In the genomic region with DNA sequence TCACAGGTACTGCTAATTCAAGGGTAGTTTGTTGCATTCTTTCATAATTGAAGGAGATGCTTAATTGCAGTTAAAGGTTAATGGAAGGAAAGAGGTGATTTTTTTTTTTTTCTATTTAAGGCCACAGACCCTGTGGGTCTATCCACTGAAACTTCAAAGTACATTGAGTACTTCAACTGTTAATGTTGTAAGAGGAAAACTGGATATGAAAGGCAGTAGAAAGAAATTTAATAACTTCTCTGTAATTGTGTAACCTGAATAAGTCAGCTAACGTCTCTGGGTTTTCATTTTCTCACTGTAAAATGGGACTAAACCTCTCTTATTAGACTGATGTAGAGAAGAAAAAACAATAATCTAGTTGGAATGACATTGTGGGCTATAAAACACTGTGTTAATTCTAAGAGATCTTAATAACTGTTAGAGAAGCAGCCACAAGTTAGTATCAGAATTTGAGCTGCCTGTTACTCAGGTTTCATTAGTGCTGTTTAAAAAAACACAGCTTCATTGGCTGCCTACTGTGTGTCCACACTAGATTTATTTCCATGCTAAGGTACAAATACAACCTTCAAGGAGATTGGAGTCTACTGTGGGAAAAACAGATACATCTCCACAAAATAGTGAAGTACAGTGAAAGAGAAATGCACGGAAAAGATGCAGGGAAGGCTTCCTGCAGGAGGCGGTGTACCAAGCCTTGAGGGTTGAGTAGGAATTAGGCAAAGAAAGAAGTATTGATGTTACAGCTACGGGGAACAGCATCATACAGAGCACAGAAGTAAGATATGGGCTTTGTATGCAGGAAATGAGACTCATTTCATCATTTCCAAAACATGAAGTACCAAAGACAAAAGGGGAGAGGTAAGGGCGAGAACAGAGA, we compare ENCODE assay signal across 33 cellular contexts.
"Had no signal": no experiment of that assay in that cellular context is flagged by ENCODE, and none has a peak within 500 bp of the region (broad histone marks: within the 10 kb centered on the region; RNA-seq: fewer than 3 reads in every experiment).

No MANE protein-coding gene starts in this region.

- H3K36me3 Mint-ChIP-seq: activated CD4-positive, alpha-beta memory T cell treated with anti-CD3 and anti-CD28 coated beads for 36 hours; activated CD8-positive, alpha-beta memory T cell treated with anti-CD3 and anti-CD28 coated beads, Interleukin-2, amount 10 ng/mL, durations not matched to agents 7 days and 5 days had no signal

- H3K27ac ChIP-seq: adrenal gland, body of pancreas, epithelial cell of prostate, heart left ventricle, WERI-Rb-1 had no signal

- ATAC-seq: activated CD4-positive, alpha-beta T cell treated with anti-CD3 and anti-CD28 coated beads for 36 hours; activated CD8-positive, alpha-beta memory T cell treated with anti-CD3 and anti-CD28 coated beads, Interleukin-2, amount 10 ng/mL, durations not matched to agents 7 days and 5 days; activated CD8-positive, alpha-beta T cell treated with anti-CD3 and anti-CD28 coated beads, Interleukin-2, amount 10 ng/mL, durations not matched to agents 7 days and 5 days; activated naive CD8-positive, alpha-beta T cell treated with anti-CD3 and anti-CD28 coated beads, Interleukin-2, amount 50 U/mL, for 24 hours; body of pancreas; effector memory CD8-positive, alpha-beta T cell; heart left ventricle had no signal

- H3K27ac Mint-ChIP-seq: activated CD4-positive, alpha-beta memory T cell treated with anti-CD3 and anti-CD28 coated beads for 36 hours; activated CD4-positive, alpha-beta T cell treated with anti-CD3 and anti-CD28 coated beads for 36 hours; activated CD4-positive, alpha-beta T cell treated with anti-CD3 and anti-CD28 coated beads, Interleukin-2, amount 10 ng/mL, durations not matched to agents 24 days and 14 days; activated CD8-positive, alpha-beta memory T cell treated with anti-CD3 and anti-CD28 coated beads, Interleukin-2, amount 10 ng/mL, durations not matched to agents 7 days and 5 days; activated CD8-positive, alpha-beta T cell treated with anti-CD3 and anti-CD28 coated beads, Interleukin-2, amount 10 ng/mL, durations not matched to agents 7 days and 5 days; activated naive CD4-positive, alpha-beta T cell treated with anti-CD3 and anti-CD28 coated beads for 36 hours; activated naive CD4-positive, alpha-beta T cell treated with anti-CD3 and anti-CD28 coated beads, Interleukin-2, amount 50 U/mL, for 24 hours; activated naive CD8-positive, alpha-beta T cell treated with anti-CD3 and anti-CD28 coated beads for 36 hours; activated naive CD8-positive, alpha-beta T cell treated with anti-CD3 and anti-CD28 coated beads, Interleukin-2, amount 50 U/mL, for 24 hours; activated T-helper 1 cell treated with anti-CD3 and anti-CD28 coated beads, Interleukin-12 subunit alpha, Interleukin-12 subunit beta, Interleukin-2, Interleukin-4 antibody, amounts not matched to agents 30 ng/mL and 10 ng/mL and 1 ng/mL, durations not matched to agents 14 hours and 24 hours and 36 hours; activated T-helper 2 cell treated with anti-CD3 and anti-CD28 coated beads, Interferon-gamma antibody, Interleukin-2, Interleukin-4, amounts not matched to agents 10 μg/mL and 5 μg/mL and 100 μg/mL, durations not matched to agents 14 hours and 24 hours and 36 hours; effector memory CD8-positive, alpha-beta T cell; T-helper 1 cell treated with Interleukin-12 subunit alpha and Interleukin-12 subunit beta and Interleukin-4 antibody, amounts not matched to agents 30 μg/mL and 1 μg/mL, for 36 hours had no signal

- H3K36me3 ChIP-seq: adrenal gland, heart left ventricle, WERI-Rb-1 had no signal

- H3K4me1 Mint-ChIP-seq: activated CD4-positive, alpha-beta T cell treated with anti-CD3 and anti-CD28 coated beads for 36 hours; activated CD4-positive, alpha-beta T cell treated with anti-CD3 and anti-CD28 coated beads, Interleukin-2, amount 10 ng/mL, durations not matched to agents 24 days and 14 days; activated CD8-positive, alpha-beta memory T cell treated with anti-CD3 and anti-CD28 coated beads, Interleukin-2, amount 10 ng/mL, durations not matched to agents 7 days and 5 days; activated naive CD4-positive, alpha-beta T cell treated with anti-CD3 and anti-CD28 coated beads, Interleukin-2, amount 50 U/mL, for 24 hours; activated naive CD8-positive, alpha-beta T cell treated with anti-CD3 and anti-CD28 coated beads for 36 hours; activated naive CD8-positive, alpha-beta T cell treated with anti-CD3 and anti-CD28 coated beads, Interleukin-2, amount 50 U/mL, for 24 hours had no signal

- H3K27me3 ChIP-seq: adrenal gland, body of pancreas, heart left ventricle had no signal

- H3K4me3 ChIP-seq: adrenal gland, body of pancreas, heart left ventricle had no signal

- H3K9me3 ChIP-seq: adrenal gland, body of pancreas, heart left ventricle had no signal

- H3K27me3 Mint-ChIP-seq: activated CD4-positive, alpha-beta memory T cell treated with anti-CD3 and anti-CD28 coated beads for 36 hours; activated CD4-positive, alpha-beta T cell treated with anti-CD3 and anti-CD28 coated beads for 36 hours; activated CD4-positive, alpha-beta T cell treated with anti-CD3 and anti-CD28 coated beads, Interleukin-2, amount 10 ng/mL, durations not matched to agents 24 days and 14 days; activated CD8-positive, alpha-beta memory T cell treated with anti-CD3 and anti-CD28 coated beads, Interleukin-2, amount 10 ng/mL, durations not matched to agents 7 days and 5 days; activated naive CD4-positive, alpha-beta T cell treated with anti-CD3 and anti-CD28 coated beads, Interleukin-2, amount 50 U/mL, for 24 hours; activated naive CD8-positive, alpha-beta T cell treated with anti-CD3 and anti-CD28 coated beads for 36 hours; activated naive CD8-positive, alpha-beta T cell treated with anti-CD3 and anti-CD28 coated beads, Interleukin-2, amount 50 U/mL, for 24 hours; effector memory CD8-positive, alpha-beta T cell had no signal

- H3K4me1 ChIP-seq: adrenal gland, body of pancreas, heart left ventricle had no signal

- DNase-seq: activated CD4-positive, alpha-beta memory T cell treated with anti-CD3 and anti-CD28 coated beads for 36 hours; activated CD4-positive, alpha-beta T cell treated with anti-CD3 and anti-CD28 coated beads for 36 hours; activated CD4-positive, alpha-beta T cell treated with anti-CD3 and anti-CD28 coated beads, Interleukin-2, amount 10 ng/mL, durations not matched to agents 24 days and 14 days; activated CD4-positive, CD25-positive, alpha-beta regulatory T cell; activated CD4-positive, CD25-positive, alpha-beta regulatory T cell treated with anti-CD3 and anti-CD28 coated beads, Interleukin-2, amount 50 U/mL, for 72 hours; activated CD8-positive, alpha-beta memory T cell treated with anti-CD3 and anti-CD28 coated beads, Interleukin-2, amount 10 ng/mL, durations not matched to agents 7 days and 5 days; activated CD8-positive, alpha-beta memory T cell treated with anti-CD3 and anti-CD28 coated beads, Interleukin-2, amount 50 U/mL, for 4 hours; activated CD8-positive, alpha-beta T cell treated with anti-CD3 and anti-CD28 coated beads, Interleukin-2, amount 10 ng/mL, durations not matched to agents 7 days and 5 days; activated effector memory CD4-positive, alpha-beta T cell treated with anti-CD3 and anti-CD28 coated beads, Interleukin-2, amount 50 U/mL, for 16 hours; activated naive CD4-positive, alpha-beta T cell treated with anti-CD3 and anti-CD28 coated beads for 36 hours; activated naive CD8-positive, alpha-beta T cell treated with anti-CD3 and anti-CD28 coated beads for 36 hours; activated naive CD8-positive, alpha-beta T cell treated with anti-CD3 and anti-CD28 coated beads, Interleukin-2, amount 50 U/mL, for 24 hours; activated T-cell treated with anti-CD3 and anti-CD28 coated beads, Interleukin-2, amount 50 U/mL, for 1 hour; activated T-cell treated with anti-CD3 and anti-CD28 coated beads, Interleukin-2, amount 50 U/mL, for 48 hours; adrenal gland; amygdala; aorta; body of pancreas; caudate nucleus; cortex of kidney; dermis blood vessel endothelial cell; effector CD4-positive, alpha-beta T cell; effector memory CD8-positive, alpha-beta T cell; foreskin fibroblast; glutamatergic neuron; heart left ventricle; T1000; WERI-Rb-1 had no signal

- H3K9me3 Mint-ChIP-seq: activated CD4-positive, alpha-beta memory T cell treated with anti-CD3 and anti-CD28 coated beads for 36 hours; activated naive CD4-positive, alpha-beta T cell treated with anti-CD3 and anti-CD28 coated beads for 36 hours; activated T-helper 2 cell treated with anti-CD3 and anti-CD28 coated beads, Interferon-gamma antibody, Interleukin-2, Interleukin-4, amounts not matched to agents 10 μg/mL and 5 μg/mL and 100 μg/mL, durations not matched to agents 14 hours and 24 hours and 36 hours; T-helper 1 cell treated with Interleukin-12 subunit alpha and Interleukin-12 subunit beta and Interleukin-4 antibody, amounts not matched to agents 30 μg/mL and 1 μg/mL, for 36 hours had no signal

- H3K4me3 Mint-ChIP-seq: activated CD4-positive, alpha-beta memory T cell treated with anti-CD3 and anti-CD28 coated beads for 36 hours; activated CD4-positive, alpha-beta T cell treated with anti-CD3 and anti-CD28 coated beads for 36 hours; activated CD4-positive, alpha-beta T cell treated with anti-CD3 and anti-CD28 coated beads, Interleukin-2, amount 10 ng/mL, durations not matched to agents 24 days and 14 days; activated CD8-positive, alpha-beta memory T cell treated with anti-CD3 and anti-CD28 coated beads, Interleukin-2, amount 10 ng/mL, durations not matched to agents 7 days and 5 days; activated CD8-positive, alpha-beta T cell treated with anti-CD3 and anti-CD28 coated beads, Interleukin-2, amount 10 ng/mL, durations not matched to agents 7 days and 5 days; activated naive CD4-positive, alpha-beta T cell treated with anti-CD3 and anti-CD28 coated beads for 36 hours; activated naive CD4-positive, alpha-beta T cell treated with anti-CD3 and anti-CD28 coated beads, Interleukin-2, amount 50 U/mL, for 24 hours; activated naive CD8-positive, alpha-beta T cell treated with anti-CD3 and anti-CD28 coated beads for 36 hours; activated naive CD8-positive, alpha-beta T cell treated with anti-CD3 and anti-CD28 coated beads, Interleukin-2, amount 50 U/mL, for 24 hours; activated T-helper 1 cell treated with anti-CD3 and anti-CD28 coated beads, Interleukin-12 subunit alpha, Interleukin-12 subunit beta, Interleukin-2, Interleukin-4 antibody, amounts not matched to agents 30 ng/mL and 10 ng/mL and 1 ng/mL, durations not matched to agents 14 hours and 24 hours and 36 hours; effector memory CD8-positive, alpha-beta T cell; T-helper 1 cell treated with Interleukin-12 subunit alpha and Interleukin-12 subunit beta and Interleukin-4 antibody, amounts not matched to agents 30 μg/mL and 1 μg/mL, for 36 hours had no signal
